ENCODE assay signal across 33 cellular contexts in the genomic region with DNA sequence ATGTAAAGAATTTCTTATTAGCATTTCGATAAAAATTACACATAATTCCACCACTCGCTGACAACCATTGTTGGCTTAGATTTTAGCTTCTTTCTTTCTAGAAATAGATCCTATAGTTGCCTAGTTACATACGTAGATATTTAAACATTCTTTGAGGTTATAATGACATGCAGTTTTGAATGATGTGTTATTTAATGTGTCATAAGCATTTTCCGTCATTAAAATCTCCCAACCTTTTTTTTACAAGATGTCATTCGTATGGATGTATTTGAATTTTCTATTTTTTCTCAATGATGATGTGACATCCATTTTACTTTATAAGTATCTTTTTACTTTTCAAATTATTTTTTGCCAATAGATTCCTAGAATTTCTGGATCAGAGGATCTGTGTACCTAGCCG.
"Had no signal": no experiment of that assay in that cellular context is flagged by ENCODE, and none has a peak within 500 bp of the region (broad histone marks: within the 10 kb centered on the region; RNA-seq: fewer than 3 reads in every experiment).

No MANE protein-coding gene starts in this region.

- H3K36me3 ChIP-seq: brain microvascular endothelial cell had no signal

- H3K9me3 Mint-ChIP-seq: activated CD4-positive, alpha-beta memory T cell treated with anti-CD3 and anti-CD28 coated beads for 36 hours; activated CD4-positive, alpha-beta T cell treated with anti-CD3 and anti-CD28 coated beads, Interleukin-2, amount 10 ng/mL, durations not matched to agents 24 days and 14 days; activated T-cell treated with anti-CD3 and anti-CD28 coated beads, Interleukin-2, amount 50 U/mL, for 24 hours; activated T-cell treated with anti-CD3 and anti-CD28 coated beads, Interleukin-2, amount 50 U/mL, for 72 hours; central memory CD8-positive, alpha-beta T cell; dendritic cell treated with granulocyte-macrophage colony-stimulating factor and Interleukin-4, amounts not matched to agents 40 ng/mL and 50 ng/mL, for 4 days; endodermal cell; T-helper 2 cell treated with Interferon-gamma antibody and Interleukin-4, amounts not matched to agents 5 μg/mL and 100 μg/mL, for 36 hours had no signal

- H3K36me3 Mint-ChIP-seq: activated CD8-positive, alpha-beta memory T cell treated with anti-CD3 and anti-CD28 coated beads, Interleukin-2, amount 10 ng/mL, durations not matched to agents 7 days and 5 days had no signal

- H3K27ac ChIP-seq: brain microvascular endothelial cell, coronary artery, dorsolateral prefrontal cortex, heart left ventricle had no signal

- H3K4me3 ChIP-seq: coronary artery, dorsolateral prefrontal cortex, heart left ventricle had no signal

- H3K27ac Mint-ChIP-seq: activated CD4-positive, alpha-beta memory T cell treated with anti-CD3 and anti-CD28 coated beads for 36 hours; activated CD4-positive, alpha-beta T cell treated with anti-CD3 and anti-CD28 coated beads for 36 hours; activated CD4-positive, alpha-beta T cell treated with anti-CD3 and anti-CD28 coated beads, Interleukin-2, amount 10 ng/mL, durations not matched to agents 24 days and 14 days; activated CD8-positive, alpha-beta memory T cell treated with anti-CD3 and anti-CD28 coated beads, Interleukin-2, amount 10 ng/mL, durations not matched to agents 7 days and 5 days; activated CD8-positive, alpha-beta T cell treated with anti-CD3 and anti-CD28 coated beads, Interleukin-2, amount 10 ng/mL, durations not matched to agents 7 days and 5 days; activated naive CD8-positive, alpha-beta T cell; activated T-cell treated with anti-CD3 and anti-CD28 coated beads, Interleukin-2, amount 50 U/mL, for 72 hours; dendritic cell treated with granulocyte-macrophage colony-stimulating factor and Interleukin-4, amounts not matched to agents 40 ng/mL and 50 ng/mL, for 4 days; endodermal cell; T-helper 2 cell treated with Interferon-gamma antibody and Interleukin-4, amounts not matched to agents 5 μg/mL and 100 μg/mL, for 36 hours had no signal

- H3K27me3 ChIP-seq: brain microvascular endothelial cell, dorsolateral prefrontal cortex, heart left ventricle had no signal

- H3K9me3 ChIP-seq: heart left ventricle had no signal

- H3K4me1 Mint-ChIP-seq: activated CD4-positive, alpha-beta T cell treated with anti-CD3 and anti-CD28 coated beads for 36 hours; central memory CD8-positive, alpha-beta T cell; endodermal cell had no signal

- FAIRE-seq: astrocyte, bronchial epithelial cell, frontal cortex had no signal

- H3K27me3 Mint-ChIP-seq: activated CD4-positive, alpha-beta memory T cell treated with anti-CD3 and anti-CD28 coated beads for 36 hours; activated CD4-positive, alpha-beta T cell treated with anti-CD3 and anti-CD28 coated beads for 36 hours; activated CD4-positive, alpha-beta T cell treated with anti-CD3 and anti-CD28 coated beads, Interleukin-2, amount 10 ng/mL, durations not matched to agents 24 days and 14 days; activated CD8-positive, alpha-beta memory T cell treated with anti-CD3 and anti-CD28 coated beads, Interleukin-2, amount 10 ng/mL, durations not matched to agents 7 days and 5 days; activated naive CD8-positive, alpha-beta T cell; activated T-cell treated with anti-CD3 and anti-CD28 coated beads, Interleukin-2, amount 50 U/mL, for 24 hours; central memory CD8-positive, alpha-beta T cell; dendritic cell treated with granulocyte-macrophage colony-stimulating factor and Interleukin-4, amounts not matched to agents 40 ng/mL and 50 ng/mL, for 4 days; T-helper 17 cell had no signal

- DNase-seq: activated CD4-positive, alpha-beta memory T cell treated with anti-CD3 and anti-CD28 coated beads for 36 hours; activated CD4-positive, alpha-beta T cell treated with anti-CD3 and anti-CD28 coated beads for 36 hours; activated CD4-positive, alpha-beta T cell treated with anti-CD3 and anti-CD28 coated beads, Interleukin-2, amount 10 ng/mL, durations not matched to agents 24 days and 14 days; activated CD4-positive, CD25-positive, alpha-beta regulatory T cell; activated CD8-positive, alpha-beta memory T cell treated with anti-CD3 and anti-CD28 coated beads, Interleukin-2, amount 10 ng/mL, durations not matched to agents 7 days and 5 days; activated CD8-positive, alpha-beta memory T cell treated with anti-CD3 and anti-CD28 coated beads, Interleukin-2, amount 50 U/mL, for 4 hours; activated CD8-positive, alpha-beta T cell treated with anti-CD3 and anti-CD28 coated beads, Interleukin-2, amount 10 ng/mL, durations not matched to agents 7 days and 5 days; activated effector memory CD4-positive, alpha-beta T cell treated with Interleukin-2 at 50 U/mL for 16 hours; activated gamma-delta T cell treated with Interleukin-2 at 50 U/mL for 16 hours; activated naive CD4-positive, alpha-beta T cell treated with anti-CD3 and anti-CD28 coated beads, Interleukin-2, amount 50 U/mL, for 16 hours; activated naive CD4-positive, alpha-beta T cell treated with Interleukin-2 at 50 U/mL for 16 hours; activated T-cell treated with anti-CD3 and anti-CD28 coated beads, Interleukin-2, amount 50 U/mL, for 24 hours; activated T-cell treated with anti-CD3 and anti-CD28 coated beads, Interleukin-2, amount 50 U/mL, for 72 hours; amniotic stem cell; anterior cingulate cortex; brain microvascular endothelial cell; effector memory CD4-positive, alpha-beta T cell; endodermal cell; foreskin fibroblast; T-helper 1 cell; T1000 had no signal

- ATAC-seq: activated CD4-positive, alpha-beta T cell treated with anti-CD3 and anti-CD28 coated beads for 36 hours; activated CD8-positive, alpha-beta memory T cell treated with anti-CD3 and anti-CD28 coated beads, Interleukin-2, amount 10 ng/mL, durations not matched to agents 7 days and 5 days; activated CD8-positive, alpha-beta T cell treated with anti-CD3 and anti-CD28 coated beads, Interleukin-2, amount 10 ng/mL, durations not matched to agents 7 days and 5 days; activated T-cell treated with anti-CD3 and anti-CD28 coated beads, Interleukin-2, amount 50 U/mL, for 72 hours; esophagus mucosa; heart left ventricle; T-helper 17 cell had no signal

- H3K4me3 Mint-ChIP-seq: activated CD4-positive, alpha-beta memory T cell treated with anti-CD3 and anti-CD28 coated beads for 36 hours; activated CD4-positive, alpha-beta T cell treated with anti-CD3 and anti-CD28 coated beads for 36 hours; activated CD4-positive, alpha-beta T cell treated with anti-CD3 and anti-CD28 coated beads, Interleukin-2, amount 10 ng/mL, durations not matched to agents 24 days and 14 days; activated CD8-positive, alpha-beta memory T cell treated with anti-CD3 and anti-CD28 coated beads, Interleukin-2, amount 10 ng/mL, durations not matched to agents 7 days and 5 days; activated CD8-positive, alpha-beta T cell treated with anti-CD3 and anti-CD28 coated beads, Interleukin-2, amount 10 ng/mL, durations not matched to agents 7 days and 5 days; activated naive CD8-positive, alpha-beta T cell; activated T-cell treated with anti-CD3 and anti-CD28 coated beads, Interleukin-2, amount 50 U/mL, for 24 hours; activated T-cell treated with anti-CD3 and anti-CD28 coated beads, Interleukin-2, amount 50 U/mL, for 72 hours; central memory CD8-positive, alpha-beta T cell; dendritic cell treated with granulocyte-macrophage colony-stimulating factor and Interleukin-4, amounts not matched to agents 40 ng/mL and 50 ng/mL, for 4 days; endodermal cell; T-helper 17 cell; T-helper 2 cell treated with Interferon-gamma antibody and Interleukin-4, amounts not matched to agents 5 μg/mL and 100 μg/mL, for 36 hours had no signal
